15 cellular contexts compared by ENCODE assay signal in genomic region chr9:35738186-35738585, GRCh38. TPM values are rescaled to one million over a fixed set of nuclear protein-coding genes. Genes with fewer than 3 reads are reported as not detected.
DNase-seq lines count a peak whose midpoint lies in the region; ATAC-seq, FAIRE-seq and TF ChIP-seq lines count a peak whose summit lies in the region.
"Had no signal": no experiment of that assay in that cellular context is flagged by ENCODE, and none has a peak within 500 bp of the region (broad histone marks: within the 10 kb centered on the region; RNA-seq: fewer than 3 reads in every experiment).

No MANE protein-coding gene starts in this region.

- intact Hi-C loops in vagina (cut with DNase I): no loop called here

- no peak overlapping the region for H3K4me2 ChIP-seq in astrocyte (ENCODE audit: low read length)

- no peak for TF ChIP-seq POLR2A in vagina (IDR thresholded peaks at IDR 0.05)

- H3K36me3 Mint-ChIP-seq in astrocyte (ENCODE audit: low read depth, unreplicated experiment) (peaks cover 41% of the 10 kb centered on the region), neural crest cell (ENCODE audit: low read depth) (peaks cover 22% of the 10 kb centered on the region)

- peaks cover 28% of the 10 kb centered on the region for H3K4me1 Mint-ChIP-seq in astrocyte (ENCODE audit: low read depth, unreplicated experiment)
- H3K4me1 Mint-ChIP-seq in neural crest cell: peaks cover 18% of the 10 kb centered on the region

- no peaks in the 10 kb centered on the region for H3K27me3 Mint-ChIP-seq in astrocyte (ENCODE audit: low read depth, unreplicated experiment)
- no peaks in the 10 kb centered on the region for H3K27me3 Mint-ChIP-seq in neural crest cell (ENCODE audit: low read depth)

- H3K27ac ChIP-seq in astrocyte (ENCODE audit: low read depth, low read length) (no peak overlapping the region), vagina (no peak overlapping the region)

- H3K4me3 Mint-ChIP-seq in astrocyte (ENCODE audit: unreplicated experiment): peak overlapping the region; percentile 34
- peak overlapping the region; percentile 34 for H3K4me3 Mint-ChIP-seq in neural crest cell

- H3K9me3 ChIP-seq in astrocyte (ENCODE audit: insufficient read depth, low read depth, low read length): no peaks in the 10 kb centered on the region
- H3K9me3 ChIP-seq in vagina: no peaks in the 10 kb centered on the region

- H4K20me1 ChIP-seq in astrocyte (ENCODE audit: insufficient read depth, low read length): peaks cover 77% of the 10 kb centered on the region

- H3K79me2 ChIP-seq in astrocyte (ENCODE audit: insufficient read depth, low read length): peaks cover 37% of the 10 kb centered on the region

- peaks cover 18% of the 10 kb centered on the region for H3K4me1 ChIP-seq in astrocyte (ENCODE audit: insufficient read depth, low read length)
- H3K4me1 ChIP-seq in vagina: peaks cover 10% of the 10 kb centered on the region

- H3K27ac Mint-ChIP-seq in astrocyte (ENCODE audit: unreplicated experiment): no peak overlapping the region
- H3K27ac Mint-ChIP-seq in neural crest cell (ENCODE audit: unreplicated experiment): no peak overlapping the region

- no peak overlapping the region for H2AFZ ChIP-seq in astrocyte (ENCODE audit: low read depth, low read length)

- H3K9ac ChIP-seq in astrocyte (ENCODE audit: low read length): peak overlapping the region; percentile 12

- no peaks in the 10 kb centered on the region for H3K9me3 Mint-ChIP-seq in astrocyte (ENCODE audit: unreplicated experiment)
- no peaks in the 10 kb centered on the region for H3K9me3 Mint-ChIP-seq in neural crest cell

- H3K27me3 ChIP-seq in astrocyte (ENCODE audit: insufficient read depth, low read length) (no peaks in the 10 kb centered on the region), vagina (no peaks in the 10 kb centered on the region)

- no peak for ATAC-seq in GM21515 (IDR thresholded peaks at IDR 0.05; ENCODE audit: unreplicated experiment)

- H3K36me3 ChIP-seq in astrocyte (ENCODE audit: insufficient read depth, low read length) (peaks cover 62% of the 10 kb centered on the region), vagina (peaks cover 0 to 76% of the 10 kb centered on the region in 2 donors)

- peak; percentile 80 for DNase-seq in LHCN-M2 (ENCODE audit: low read depth)
- DNase-seq in astrocyte (ENCODE audit: low read depth): no peak
- no peak for DNase-seq in neural crest cell (ENCODE audit: low read depth, low spot score)
- DNase-seq in vagina (ENCODE audit: extremely low spot score in 2 of 2): no peak
- no peak for DNase-seq in activated naive CD4-positive, alpha-beta T cell treated with Interleukin-2 at 50 U/mL for 16 hours
- no peak for DNase-seq in NCI-H446 (lab: John Stamatoyannopoulos, UW)
- DNase-seq: ACHN, GF-D8, NCI-H1105, NCI-H2081, NCI-H748 treated with DMSO at 0.1 percent for 48 hours, SIG-M5 had no signal

- FAIRE-seq in astrocyte (lab: Jason Lieb, UNC): no peak
- FAIRE-seq: H1 had no signal

- TF ChIP-seq CTCF in astrocyte (IDR thresholded peaks at IDR 0.05; ENCODE audit: insufficient read depth, low read depth, low read length): no peak
- no peak for TF ChIP-seq CTCF in neural crest cell (conservative IDR thresholded peaks at IDR 0.05)
- TF ChIP-seq CTCF in vagina (IDR thresholded peaks at IDR 0.05): no peak

- no peak overlapping the region for H3K4me3 ChIP-seq in astrocyte (ENCODE audit: insufficient read depth, low read depth, low read length)
- no peak overlapping the region for H3K4me3 ChIP-seq in vagina

RNA-seq across cellular contexts. Expression of gene CREB3, which starts 5.7 kb away (rescaled TPM):
- total RNA-seq in LHCN-M2 (2014; rRNA removed) (87.9 and 108 TPM in 2 replicates), astrocyte (80.3 and 84.1 TPM in 2 replicates), neural crest cell (35.3 and 35.9 TPM in 2 replicates), vagina (35.1 TPM)
- 76.4 TPM for polyA plus RNA-seq in LHCN-M2 (2012)

RNA-seq across cellular contexts. Expression of gene TLN1, which starts 6.2 kb away (rescaled TPM):
- total RNA-seq in LHCN-M2 (2014; rRNA removed) (356 and 415 TPM in 2 replicates), astrocyte (518 and 525 TPM in 2 replicates), neural crest cell (123 and 141 TPM in 2 replicates), vagina (268 TPM)
- polyA plus RNA-seq in LHCN-M2 (2012): 384 TPM

RNA-seq across cellular contexts. Expression of gene GBA2, which starts 10.8 kb away (rescaled TPM):
- 26.4 and 29.9 TPM in 2 replicates for total RNA-seq in LHCN-M2 (2014; rRNA removed)
- 26.2 TPM for polyA plus RNA-seq in LHCN-M2 (2012)
- total RNA-seq in astrocyte: 38.3 and 42.5 TPM in 2 replicates
- 84.9 and 95.9 TPM in 2 replicates for total RNA-seq in neural crest cell
- total RNA-seq in vagina: 77.3 TPM

RNA-seq across cellular contexts. Expression of gene RGP1, which starts 10.9 kb away (rescaled TPM):
- total RNA-seq in LHCN-M2 (2014; rRNA removed): 13.5 and 17.4 TPM in 2 replicates
- 15.8 TPM for polyA plus RNA-seq in LHCN-M2 (2012)
- 27.2 and 30.0 TPM in 2 replicates for total RNA-seq in astrocyte
- 34.7 and 34.9 TPM in 2 replicates for total RNA-seq in neural crest cell
- total RNA-seq in vagina: 16.2 TPM

RNA-seq across cellular contexts. Expression of gene MSMP, which starts 15.9 kb away (rescaled TPM):
- total RNA-seq in LHCN-M2 (2014; rRNA removed) (not detected in 2 replicates), astrocyte (not detected in 2 replicates), neural crest cell (not detected in 2 replicates), vagina (not detected)
- not detected for polyA plus RNA-seq in LHCN-M2 (2012)
- total RNA-seq: H1, RPMI7951 had no signal
